In genomic region chr16:22683730-22684280, GRCh38 we compare ENCODE assay signal across 1 cellular context.
TF ChIP-seq lines count a peak whose summit lies in the region.

No MANE protein-coding gene starts in this region.

TF ChIP-seq in GM23338, 12 proteins besides CTCF, POLR2A, EP300 and RAD21 (continued from another document):
- TF ChIP-seq ZNF462 (CRISPR knock-in tag; IDR thresholded peaks at IDR 0.05) (no peak), EZH2phosphoT487 (IDR thresholded peaks at IDR 0.05; ENCODE audit: unreplicated experiment) (no peak), ZNF114 (CRISPR knock-in tag; IDR thresholded peaks at IDR 0.05) (no peak), EZH2 (IDR thresholded peaks at IDR 0.05; ENCODE audit: low read depth, unreplicated experiment) (no peak), STAT1 (IDR thresholded peaks at IDR 0.05; ENCODE audit: unreplicated experiment) (no peak), POLR2AphosphoS5 (IDR thresholded peaks at IDR 0.05; ENCODE audit: low read depth) (no peak), JUNB (IDR thresholded peaks at IDR 0.05; ENCODE audit: unreplicated experiment) (no peak)
